ENCODE assay signal across 19 cellular contexts in the genomic region with DNA sequence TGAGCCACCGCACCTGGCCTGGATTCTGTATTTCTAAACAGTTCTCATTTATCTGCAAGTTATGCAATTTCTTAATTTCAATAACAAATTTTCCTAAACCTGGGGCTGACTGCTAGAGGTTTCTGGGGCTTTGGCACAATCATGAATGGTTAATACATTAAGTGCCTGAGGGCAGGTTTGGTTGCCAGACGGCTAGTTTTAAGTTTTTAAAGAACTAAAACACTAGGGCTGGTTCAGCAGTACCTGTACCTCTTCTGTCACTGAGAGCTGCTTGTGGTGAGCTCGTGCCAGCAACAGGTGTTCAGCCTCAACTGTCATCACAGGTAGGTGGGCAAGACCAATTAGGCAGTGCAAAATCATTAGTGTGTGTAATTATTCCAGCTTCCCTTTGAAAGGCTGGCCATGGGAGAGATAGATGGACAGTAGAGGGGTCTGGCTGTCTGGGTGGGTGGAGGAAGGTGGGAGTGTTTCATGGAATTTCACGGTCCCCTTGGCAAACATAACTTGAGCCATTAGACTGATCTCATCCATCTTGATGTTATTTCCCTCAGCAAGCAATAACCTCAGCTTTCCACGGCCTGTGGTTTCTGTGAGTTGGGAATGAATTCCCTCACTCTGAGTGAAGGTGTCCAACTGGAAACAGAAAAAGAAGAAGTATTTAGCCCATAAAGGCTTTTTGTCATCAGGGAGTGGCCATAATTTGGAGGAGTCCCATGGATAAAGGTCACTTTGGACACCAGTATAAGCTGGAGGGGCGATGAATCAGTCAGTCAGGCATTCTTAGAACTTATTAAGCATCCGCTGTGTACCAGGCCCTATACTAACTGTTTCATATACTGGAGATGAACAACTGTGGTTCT.
DNase-seq lines count a peak whose midpoint lies in the region; ATAC-seq and TF ChIP-seq lines count a peak whose summit lies in the region.
"Had no signal": no experiment of that assay in that cellular context is flagged by ENCODE, and none has a peak within 500 bp of the region (broad histone marks: within the 10 kb centered on the region; RNA-seq: fewer than 3 reads in every experiment).

No MANE protein-coding gene starts in this region.

- H3K4me2 ChIP-seq in PC-3 (ENCODE audit: low read length): peak overlapping the region; percentile 66

- POLR2A ChIA-PET in PC-3 (lab: Charles Lee; ENCODE audit: unreplicated experiment): interaction anchor here (0.6 to 0.7 kb wide), 2 partner anchors 26 to 155 kb away, joined by 4 to 6 read pairs; no protein-coding TSS in a partner anchor
- POLR2A ChIA-PET in CD4-positive, alpha-beta memory T cell (lab: Charles Lee; ENCODE audit: partially characterized antibody): no interaction called here

- no peaks in the 10 kb centered on the region for H4K20me1 ChIP-seq in PC-3 (ENCODE audit: low read length)
- H4K20me1 ChIP-seq: BLaER1 had no signal

- H3K4me3 Mint-ChIP-seq in CD4-positive, alpha-beta memory T cell: no peak overlapping the region
- H3K4me3 Mint-ChIP-seq in endothelial cell (ENCODE audit: unreplicated experiment): no peak overlapping the region
- H3K4me3 Mint-ChIP-seq: mesothelial cell of epicardium, T-helper 17 cell had no signal

- H2AFZ ChIP-seq in PC-3 (ENCODE audit: low read length): peak overlapping the region; percentile 37; the same call in 1 of the 2 replicates

- BruUV-seq in PC-3 (replicated peaks; lab: Mats Ljungman, UMichigan): TSS peak; percentile 92

- H3K27me3 ChIP-seq in PC-3 (ENCODE audit: low read length): no peaks in the 10 kb centered on the region
- no peaks in the 10 kb centered on the region for H3K27me3 ChIP-seq in CD4-positive, alpha-beta memory T cell (ENCODE audit: insufficient read depth, low read length)
- H3K27me3 ChIP-seq: BLaER1, heart left ventricle, right lobe of liver, suprapubic skin had no signal

- no peaks in the 10 kb centered on the region for H3K36me3 Mint-ChIP-seq in CD4-positive, alpha-beta memory T cell
- H3K36me3 Mint-ChIP-seq in endothelial cell (ENCODE audit: low read depth, unreplicated experiment): no peaks in the 10 kb centered on the region
- H3K36me3 Mint-ChIP-seq: mesothelial cell of epicardium had no signal

- no peaks in the 10 kb centered on the region for H3K36me3 ChIP-seq in PC-3 (ENCODE audit: low read depth, low read length)
- no peaks in the 10 kb centered on the region for H3K36me3 ChIP-seq in CD4-positive, alpha-beta memory T cell (ENCODE audit: insufficient read depth, low read length)
- H3K36me3 ChIP-seq: BLaER1, heart left ventricle, right lobe of liver, suprapubic skin had no signal

- peaks cover 4 to 8% of the 10 kb centered on the region in 2 donors for H3K27me3 Mint-ChIP-seq in CD4-positive, alpha-beta memory T cell
- H3K27me3 Mint-ChIP-seq in endothelial cell (ENCODE audit: unreplicated experiment): no peaks in the 10 kb centered on the region

- H3K27ac ChIP-seq in PC-3 (ENCODE audit: low read length): peak overlapping the region; percentile 90
- H3K27ac ChIP-seq in CD4-positive, alpha-beta memory T cell (ENCODE audit: low read depth, low read length): no peak overlapping the region
- H3K27ac ChIP-seq: BLaER1, heart left ventricle, right lobe of liver, suprapubic skin had no signal

- CTCF ChIA-PET in PC-3 (lab: Charles Lee): interaction anchor here (0.6 kb wide), 2 partner anchors 164 to 360 kb away, joined by 3 read pairs; no protein-coding TSS in a partner anchor
- CTCF ChIA-PET in CD4-positive, alpha-beta memory T cell (lab: Charles Lee; ENCODE audit: partially characterized antibody): no interaction called here

- no peak for TF ChIP-seq CTCF in PC-3 (conservative IDR thresholded peaks at IDR 0.05; ENCODE audit: low read depth, low read length)
- no peak for TF ChIP-seq CTCF in fibroblast of mammary gland (conservative IDR thresholded peaks at IDR 0.05; ENCODE audit: control insufficient read depth, insufficient read depth, low read depth, low read length)
- no peak for TF ChIP-seq CTCF in endothelial cell (IDR thresholded peaks at IDR 0.05; ENCODE audit: unreplicated experiment)

- no peaks in the 10 kb centered on the region for H3F3A ChIP-seq in PC-3 (ENCODE audit: low read length, unreplicated experiment)

- peaks cover 53% of the 10 kb centered on the region for H3K4me1 ChIP-seq in PC-3 (ENCODE audit: insufficient read depth, low read length)
- H3K4me1 ChIP-seq in CD4-positive, alpha-beta memory T cell (ENCODE audit: insufficient read depth, low read length): no peaks in the 10 kb centered on the region
- H3K4me1 ChIP-seq: heart left ventricle, right lobe of liver, suprapubic skin had no signal

- peak; percentile 83 for ATAC-seq in PC-3
- ATAC-seq: activated CD4-positive, CD25-positive, alpha-beta regulatory T cell treated with anti-CD3 and anti-CD28 coated beads, Interleukin-2, amount 50 U/mL, for 24 hours; heart left ventricle; right lobe of liver; T-helper 17 cell had no signal

- no peak overlapping the region for H3K27ac Mint-ChIP-seq in CD4-positive, alpha-beta memory T cell
- H3K27ac Mint-ChIP-seq in endothelial cell (ENCODE audit: unreplicated experiment): no peak overlapping the region
- H3K27ac Mint-ChIP-seq: mesothelial cell of epicardium, T-helper 17 cell had no signal

- H3K9ac ChIP-seq in PC-3 (ENCODE audit: low read length): peak overlapping the region; percentile 67
- H3K9ac ChIP-seq: BLaER1 had no signal

- DNase-seq in GM03348 (ENCODE audit: low spot score): peak; percentile 39
- peak; percentile 96 for DNase-seq in PC-3
- DNase-seq in fibroblast of mammary gland (ENCODE audit: low read depth): peak; percentile 69
- peak; percentile 79 for DNase-seq in renal cortical epithelial cell (ENCODE audit: low read depth)
- DNase-seq in NCI-H128 (lab: John Stamatoyannopoulos, UW; ENCODE audit: unreplicated experiment): no peak
- no peak for DNase-seq in stimulated activated CD4-positive, alpha-beta T cell treated with anti-CD3 and anti-CD28 coated beads, Interleukin-12 subunit alpha, Interleukin-12 subunit beta, amount 100 ng/mL, for 4 hours
- no peak for DNase-seq in CD4-positive, alpha-beta memory T cell
- no peak for DNase-seq in endothelial cell (ENCODE audit: low spot score)
- DNase-seq: activated effector memory CD4-positive, alpha-beta T cell treated with anti-CD3 and anti-CD28 coated beads, Interleukin-2, amount 50 U/mL, for 16 hours; heart left ventricle; NCI-H146; right lobe of liver; SIG-M5; stimulated activated CD4-positive, alpha-beta T cell treated with anti-CD3 and anti-CD28 coated beads, Interleukin-4, amount 100 ng/mL, for 1 hour; T-helper 17 cell had no signal

- no peaks in the 10 kb centered on the region for H3K79me2 ChIP-seq in PC-3 (ENCODE audit: low read length)

- H3K4me3 ChIP-seq in PC-3 (ENCODE audit: low read length) (0 out of 2 replicates have a peak overlapping the region, but pooled peaks have one; percentile 8), fibroblast of mammary gland (ENCODE audit: control insufficient read depth, low read depth, low read length) (no peak overlapping the region)
- H3K4me3 ChIP-seq in CD4-positive, alpha-beta memory T cell (ENCODE audit: low read length in 2 of 2): no peak overlapping the region
- H3K4me3 ChIP-seq: BLaER1, heart left ventricle, right lobe of liver, suprapubic skin had no signal

- H3K9me2 ChIP-seq in PC-3 (replicated peaks; ENCODE audit: low read length): no peaks in the 10 kb centered on the region

- H3K9me3 Mint-ChIP-seq in CD4-positive, alpha-beta memory T cell: peaks cover 0 to 3% (median 0%) of the 10 kb centered on the region in 8 donors
- H3K9me3 Mint-ChIP-seq in endothelial cell (ENCODE audit: unreplicated experiment): no peaks in the 10 kb centered on the region

- intact Hi-C loops in PC-3 (cut with micrococcal nuclease): loop anchor here (5.0 kb wide), 1 partner anchor 46 kb away; no protein-coding TSS in a partner anchor
- intact Hi-C loops in CD4-positive, alpha-beta memory T cell (cut with micrococcal nuclease): no loop called here

- no peaks in the 10 kb centered on the region for H3K4me1 Mint-ChIP-seq in CD4-positive, alpha-beta memory T cell
- no peaks in the 10 kb centered on the region for H3K4me1 Mint-ChIP-seq in endothelial cell (ENCODE audit: unreplicated experiment)
- H3K4me1 Mint-ChIP-seq: T-helper 17 cell had no signal

- no peaks in the 10 kb centered on the region for H3K9me3 ChIP-seq in PC-3 (ENCODE audit: low read length)
- H3K9me3 ChIP-seq in CD4-positive, alpha-beta memory T cell (ENCODE audit: control insufficient read depth in 1 of 2, low read length in 2 of 2): no peaks in the 10 kb centered on the region
- H3K9me3 ChIP-seq: right lobe of liver, suprapubic skin had no signal

Comparison
In these comparisons a context has a peak if more than half of its experiments do, and no peak if none do; other contexts are left out.
1. DNase-seq: peak in GM03348 (single experiment), PC-3 (single experiment), fibroblast of mammary gland (single experiment) and renal cortical epithelial cell (single experiment); none in NCI-H128 (single experiment), stimulated activated CD4-positive, alpha-beta T cell treated with anti-CD3 and anti-CD28 coated beads, Interleukin-12 subunit alpha, Interleukin-12 subunit beta, amount 100 ng/mL, for 4 hours (single experiment), CD4-positive, alpha-beta memory T cell (0 of 5) and endothelial cell (single experiment).